9 cellular contexts compared by ENCODE assay signal in genomic region chr11:110433393-110434333, GRCh38. TPM values are rescaled to one million over a fixed set of nuclear protein-coding genes. Genes with fewer than 3 reads are reported as not detected.
A peak's percentile ranks its signal among the peaks of the same experiment; 100 is the strongest.
DNase-seq lines count a peak whose midpoint lies in the region; ATAC-seq and TF ChIP-seq lines count a peak whose summit lies in the region.
"Had no signal": no experiment of that assay in that cellular context is flagged by ENCODE, and none has a peak within 500 bp of the region (broad histone marks: within the 10 kb centered on the region; RNA-seq: fewer than 3 reads in every experiment).

No MANE protein-coding gene starts in this region.

- H3K27ac ChIP-seq in 22Rv1, result no peak overlapping the region
- H3K27ac ChIP-seq: epithelial cell of prostate had no signal

- no peaks in the 10 kb centered on the region for H3K27me3 Mint-ChIP-seq in natural killer cell (ENCODE audit: low read depth in 2 of 2)

- intact Hi-C loops in natural killer cell (cut with micrococcal nuclease), result loop anchor here (1.0 to 5.0 kb wide), 4 partner anchors 57 to 486 kb away; partner anchors contain the start of gene RDX

- DNase-seq in GF-D8 (lab: John Stamatoyannopoulos, UW) (peak; percentile 55), NCI-H526 (lab: John Stamatoyannopoulos, UW) (peak; percentile 37 to 73), cerebellum (ENCODE audit: low spot score) (peak; percentile 38), natural killer cell (no peak)

- no peak overlapping the region for H3K27ac Mint-ChIP-seq in natural killer cell

- H3K9me3 Mint-ChIP-seq in natural killer cell, result no peaks in the 10 kb centered on the region

- H3K4me3 Mint-ChIP-seq in natural killer cell, result no peak overlapping the region

- H3K4me1 Mint-ChIP-seq in natural killer cell, result peaks cover 41 to 45% of the 10 kb centered on the region in 2 donors

- peaks cover 5% of the 10 kb centered on the region for H3K36me3 Mint-ChIP-seq in natural killer cell

- TF ChIP-seq CTCF in 22Rv1 (IDR thresholded peaks at IDR 0.05), result peak; percentile 79
- TF ChIP-seq CTCF in natural killer cell (IDR thresholded peaks at IDR 0.05), result peak; percentile 85

- ATAC-seq in natural killer cell, result no peak
- no peak for ATAC-seq in GM18868 (IDR thresholded peaks at IDR 0.05; ENCODE audit: unreplicated experiment)
- ATAC-seq in HG02938 (IDR thresholded peaks at IDR 0.05; ENCODE audit: unreplicated experiment), result no peak
- ATAC-seq in GM18502 (IDR thresholded peaks at IDR 0.05; ENCODE audit: poor library complexity, unreplicated experiment), result no peak

RNA-seq across cellular contexts. Expression of gene FDX1, which starts 3.9 kb away (rescaled TPM):
- 8.4 TPM for total RNA-seq in cerebellum
- total RNA-seq in natural killer cell, result 1 to 10 TPM; 6.7 to 7.9 (median 7.8) TPM
